Comparison of ENCODE assay signal across 1 cellular context in genomic region chr11:61725632-61726280, GRCh38.
TF ChIP-seq lines count a peak whose summit lies in the region.

No MANE protein-coding gene starts in this region.

TF ChIP-seq in HepG2, 621 proteins besides CTCF, POLR2A, EP300 and RAD21:
- TF ChIP-seq ZFP91 (CRISPR knock-in tag; IDR thresholded peaks at IDR 0.05; ENCODE audit: borderline replicate concordance): no peak
- TF ChIP-seq ZNF124 (CRISPR knock-in tag; IDR thresholded peaks at IDR 0.05): no peak
- TF ChIP-seq PHF21A (CRISPR knock-in tag; IDR thresholded peaks at IDR 0.05): no peak
- TF ChIP-seq HCFC1 (IDR thresholded peaks at IDR 0.05; ENCODE audit: low read depth, low read length): no peak
- peak; percentile 24 for TF ChIP-seq AGO2 (optimal IDR thresholded peaks at IDR 0.05; ENCODE audit: low read depth, low read length)
- TF ChIP-seq BATF2 (CRISPR knock-in tag; IDR thresholded peaks at IDR 0.05): no peak
- no peak for TF ChIP-seq IRF2 (CRISPR knock-in tag; IDR thresholded peaks at IDR 0.05)
